ENCODE assay signal across 2 cellular contexts in the genomic region with DNA sequence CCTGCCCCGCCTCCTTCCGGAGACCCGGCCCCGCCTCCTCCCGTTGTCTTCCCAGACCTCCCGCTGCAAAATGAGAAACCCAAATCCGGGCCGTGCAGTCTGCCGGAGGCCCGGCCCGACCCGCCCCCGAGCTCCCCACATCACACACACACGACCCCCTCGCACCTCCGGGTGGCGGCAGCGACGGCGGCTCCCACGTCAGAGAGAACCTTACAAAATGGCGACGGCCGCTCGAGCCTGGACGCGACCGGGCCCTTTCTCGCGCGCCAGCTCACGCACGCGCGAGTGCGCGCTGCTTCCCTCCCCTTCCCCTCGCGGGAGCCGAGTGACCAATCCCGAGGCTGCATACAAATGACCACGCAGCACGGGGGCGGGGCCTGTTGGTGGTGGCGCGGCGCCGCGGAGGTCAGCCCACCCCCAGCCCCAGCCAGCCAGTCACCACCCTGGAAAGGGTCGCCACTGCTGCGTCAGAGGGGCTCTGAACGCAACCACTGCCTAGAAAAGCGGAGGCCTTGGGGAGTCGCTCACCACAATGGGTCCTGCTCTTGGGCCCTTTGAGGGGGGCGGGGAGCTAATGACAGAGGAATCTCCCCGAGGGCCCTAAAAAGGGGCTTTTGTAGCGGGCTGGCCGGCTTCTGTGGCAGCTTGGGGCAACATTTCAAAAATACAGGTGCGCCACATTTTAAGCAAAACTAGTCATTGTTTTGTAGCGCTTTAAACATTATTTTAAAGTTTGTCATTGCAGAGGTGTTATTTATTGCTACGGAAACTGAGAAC.
TF ChIP-seq lines count a peak whose summit lies in the region.

A gene with protein sequence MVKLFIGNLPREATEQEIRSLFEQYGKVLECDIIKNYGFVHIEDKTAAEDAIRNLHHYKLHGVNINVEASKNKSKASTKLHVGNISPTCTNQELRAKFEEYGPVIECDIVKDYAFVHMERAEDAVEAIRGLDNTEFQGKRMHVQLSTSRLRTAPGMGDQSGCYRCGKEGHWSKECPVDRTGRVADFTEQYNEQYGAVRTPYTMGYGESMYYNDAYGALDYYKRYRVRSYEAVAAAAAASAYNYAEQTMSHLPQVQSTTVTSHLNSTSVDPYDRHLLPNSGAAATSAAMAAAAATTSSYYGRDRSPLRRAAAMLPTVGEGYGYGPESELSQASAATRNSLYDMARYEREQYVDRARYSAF (minus strand): TSS at position 289 of the 777 bp plus-strand sequence. CDS start 808 bp downstream, outside the sequence.

TF ChIP-seq in IMR-90, 13 proteins besides CTCF, POLR2A, EP300 and RAD21:
- TF ChIP-seq MAZ (IDR thresholded peaks at IDR 0.05; ENCODE audit: borderline replicate concordance, low read depth, low read length) (peak; percentile 77; the same call in 1 of the 2 replicates), MXI1 (IDR thresholded peaks at IDR 0.05; ENCODE audit: borderline replicate concordance, low read depth, low read length) (peak; percentile 50; the same call in 1 of the 2 replicates), RCOR1 (IDR thresholded peaks at IDR 0.05; ENCODE audit: insufficient replicate concordance, low read length) (no peak), ELK1 (IDR thresholded peaks at IDR 0.05; ENCODE audit: borderline replicate concordance, low read depth, low read length) (no peak), BHLHE40 (IDR thresholded peaks at IDR 0.05; ENCODE audit: low read depth, low read length) (peak; percentile 18; the same call in 1 of the 2 replicates), RFX5 (IDR thresholded peaks at IDR 0.05; ENCODE audit: low read depth, low read length) (no peak)
- TF ChIP-seq, protein P1, sequence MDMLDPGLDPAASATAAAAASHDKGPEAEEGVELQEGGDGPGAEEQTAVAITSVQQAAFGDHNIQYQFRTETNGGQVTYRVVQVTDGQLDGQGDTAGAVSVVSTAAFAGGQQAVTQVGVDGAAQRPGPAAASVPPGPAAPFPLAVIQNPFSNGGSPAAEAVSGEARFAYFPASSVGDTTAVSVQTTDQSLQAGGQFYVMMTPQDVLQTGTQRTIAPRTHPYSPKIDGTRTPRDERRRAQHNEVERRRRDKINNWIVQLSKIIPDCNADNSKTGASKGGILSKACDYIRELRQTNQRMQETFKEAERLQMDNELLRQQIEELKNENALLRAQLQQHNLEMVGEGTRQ (IDR thresholded peaks at IDR 0.05; ENCODE audit: low read depth, low read length): peak; percentile 67

TF ChIP-seq in endothelial cell of umbilical vein, 7 proteins besides CTCF, POLR2A, EP300 and RAD21:
- TF ChIP-seq, protein P2, sequence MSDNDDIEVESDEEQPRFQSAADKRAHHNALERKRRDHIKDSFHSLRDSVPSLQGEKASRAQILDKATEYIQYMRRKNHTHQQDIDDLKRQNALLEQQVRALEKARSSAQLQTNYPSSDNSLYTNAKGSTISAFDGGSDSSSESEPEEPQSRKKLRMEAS (IDR thresholded peaks at IDR 0.05; ENCODE audit: insufficient read depth, insufficient read length): peak; percentile 65
- no peak for TF ChIP-seq FOS (IDR thresholded peaks at IDR 0.05; ENCODE audit: borderline replicate concordance, insufficient read depth, low read length)
- TF ChIP-seq GATA2 (IDR thresholded peaks at IDR 0.05; ENCODE audit: insufficient read depth, insufficient read length, low read depth, low read length): no peak
- no peak for TF ChIP-seq EZH2 (IDR thresholded peaks at IDR 0.05; ENCODE audit: borderline replicate concordance, low read depth, low read length, severe bottlenecking)
- peak; percentile 87 for TF ChIP-seq POLR2AphosphoS5 (IDR thresholded peaks at IDR 0.05; ENCODE audit: insufficient read depth, low read depth, low read length)
- no peak for TF ChIP-seq JUN (IDR thresholded peaks at IDR 0.05; ENCODE audit: borderline replicate concordance, insufficient read depth, insufficient read length, low read depth)
